ENCODE assay signal across 1 cellular context in genomic region chr12:97595423-97595822, GRCh38.
TF ChIP-seq lines count a peak whose summit lies in the region.

No MANE protein-coding gene starts in this region.

TF ChIP-seq in HepG2, 621 proteins besides CTCF, POLR2A, EP300 and RAD21 (continued from another document):
- TF ChIP-seq GRHL1 (CRISPR knock-in tag; conservative IDR thresholded peaks at IDR 0.05) (no peak), ZNF563 (CRISPR knock-in tag; IDR thresholded peaks at IDR 0.05) (no peak), ZNF816 (CRISPR knock-in tag; IDR thresholded peaks at IDR 0.05; ENCODE audit: borderline replicate concordance) (no peak), ZNF362 (CRISPR knock-in tag; IDR thresholded peaks at IDR 0.05; ENCODE audit: borderline replicate concordance) (no peak), NCOA5 (CRISPR knock-in tag; IDR thresholded peaks at IDR 0.05) (no peak), DR1 (CRISPR knock-in tag; IDR thresholded peaks at IDR 0.05) (no peak), PLSCR1 (CRISPR knock-in tag; IDR thresholded peaks at IDR 0.05; ENCODE audit: borderline replicate concordance) (no peak), ZNF3 (CRISPR knock-in tag; IDR thresholded peaks at IDR 0.05) (no peak), NAIF1 (CRISPR knock-in tag; IDR thresholded peaks at IDR 0.05; ENCODE audit: borderline replicate concordance) (no peak), TOPORS (CRISPR knock-in tag; IDR thresholded peaks at IDR 0.05) (no peak), NR0B2 (CRISPR knock-in tag; IDR thresholded peaks at IDR 0.05) (no peak)
